2 cellular contexts compared by ENCODE assay signal in genomic region chr4:184384056-184384809, GRCh38.
TF ChIP-seq lines count a peak whose summit lies in the region.

No MANE protein-coding gene starts in this region.

TF ChIP-seq in GM12878, 131 proteins besides CTCF, POLR2A, EP300 and RAD21 (continues in another document):
- TF ChIP-seq ZBTB11 (CRISPR knock-in tag; IDR thresholded peaks at IDR 0.05) (no peak), NFIC (IDR thresholded peaks at IDR 0.05; ENCODE audit: low read depth, low read length) (peak; percentile 96), ZBED1 (IDR thresholded peaks at IDR 0.05; ENCODE audit: borderline replicate concordance) (peak; percentile 90; the same call in 1 of the 2 replicates), ATF7 (IDR thresholded peaks at IDR 0.05; ENCODE audit: low read depth) (no peak), POU2F2 (IDR thresholded peaks at IDR 0.05; ENCODE audit: borderline replicate concordance, low read depth, low read length) (no peak; the same call in 2 of the 3 replicates), ZBTB40 (IDR thresholded peaks at IDR 0.05; ENCODE audit: borderline replicate concordance) (no peak), LARP7 (IDR thresholded peaks at IDR 0.05) (peak; percentile 69; the same call in 1 of the 2 replicates), ATF3 (IDR thresholded peaks at IDR 0.05; ENCODE audit: borderline replicate concordance, extremely low read depth, low read depth, low read length) (no peak), CREB1 (IDR thresholded peaks at IDR 0.05; ENCODE audit: low read depth) (peak; percentile 51), ZNF274 (IDR thresholded peaks at IDR 0.05; ENCODE audit: insufficient read depth, insufficient read length) (no peak), PAX5 (IDR thresholded peaks at IDR 0.05; ENCODE audit: borderline replicate concordance, low read depth, low read length) (peak; percentile 69; the same call in 1 of the 2 replicates), IRF4 (IDR thresholded peaks at IDR 0.05; ENCODE audit: low read depth, low read length) (no peak; the same call in 1 of the 2 replicates), ASH2L (IDR thresholded peaks at IDR 0.05; ENCODE audit: borderline replicate concordance, low read depth) (0 out of 2 replicates have a peak, but pooled peaks have one; percentile 28), CEBPZ (IDR thresholded peaks at IDR 0.05; ENCODE audit: low read depth, low read length) (no peak)

TF ChIP-seq in HepG2, 621 proteins besides CTCF, POLR2A, EP300 and RAD21 (continues in another document):
- peak; percentile 73 for TF ChIP-seq PAXIP1 (CRISPR knock-in tag; conservative IDR thresholded peaks at IDR 0.05)
- peak; percentile 55; the same call in 1 of the 2 replicates for TF ChIP-seq ZFP82 (CRISPR knock-in tag; IDR thresholded peaks at IDR 0.05; ENCODE audit: borderline replicate concordance)
- TF ChIP-seq ZHX1 (CRISPR knock-in tag; IDR thresholded peaks at IDR 0.05; ENCODE audit: low read depth): no peak
- peak; percentile 58 for TF ChIP-seq CREM (IDR thresholded peaks at IDR 0.05)
- no peak for TF ChIP-seq CREM (CRISPR knock-in tag; IDR thresholded peaks at IDR 0.05)
- peak; percentile 29; the same call in 1 of the 2 replicates for TF ChIP-seq ZNF792 (CRISPR knock-in tag; IDR thresholded peaks at IDR 0.05)
- TF ChIP-seq CREB1 (IDR thresholded peaks at IDR 0.05): no peak
- TF ChIP-seq CREB1 (CRISPR knock-in tag; IDR thresholded peaks at IDR 0.05): peak; percentile 53
- TF ChIP-seq POLR2G (IDR thresholded peaks at IDR 0.05; ENCODE audit: low read depth, low read length): peak; percentile 67
- TF ChIP-seq FOXJ3 (CRISPR knock-in tag; IDR thresholded peaks at IDR 0.05; ENCODE audit: borderline replicate concordance): peak; percentile 89
- peak; percentile 74 for TF ChIP-seq RARA (CRISPR knock-in tag; IDR thresholded peaks at IDR 0.05)
- no peak for TF ChIP-seq ZNF235 (CRISPR knock-in tag; IDR thresholded peaks at IDR 0.05; ENCODE audit: borderline replicate concordance)
- 0 out of 2 replicates have a peak, but pooled peaks have one; percentile 64 for TF ChIP-seq RORA (CRISPR knock-in tag; IDR thresholded peaks at IDR 0.05)
- TF ChIP-seq PATZ1 (CRISPR knock-in tag; IDR thresholded peaks at IDR 0.05): peak; percentile 57; the same call in 1 of the 2 replicates
- 0 out of 2 replicates have a peak, but pooled peaks have one; percentile 56 for TF ChIP-seq ZNF264 (CRISPR knock-in tag; IDR thresholded peaks at IDR 0.05)
- no peak for TF ChIP-seq ZNF513 (CRISPR knock-in tag; conservative IDR thresholded peaks at IDR 0.05)
- TF ChIP-seq CEBPG (CRISPR knock-in tag; IDR thresholded peaks at IDR 0.05): peak; percentile 99
- peak; percentile 66 for TF ChIP-seq MIXL1 (CRISPR knock-in tag; IDR thresholded peaks at IDR 0.05)
- no peak for TF ChIP-seq TIGD3 (CRISPR knock-in tag; IDR thresholded peaks at IDR 0.05; ENCODE audit: borderline replicate concordance)
- peak; percentile 70 for TF ChIP-seq ZMYM3 (CRISPR knock-in tag; IDR thresholded peaks at IDR 0.05)
- TF ChIP-seq NR3C1 (CRISPR knock-in tag; IDR thresholded peaks at IDR 0.05): no peak
- TF ChIP-seq ZNF430 (CRISPR knock-in tag; IDR thresholded peaks at IDR 0.05): peak; percentile 59; the same call in 1 of the 2 replicates
- 0 out of 2 replicates have a peak, but pooled peaks have one; percentile 42 for TF ChIP-seq ZFP37 (CRISPR knock-in tag; IDR thresholded peaks at IDR 0.05; ENCODE audit: borderline replicate concordance)
- peak; percentile 15 for TF ChIP-seq ZFP91 (CRISPR knock-in tag; IDR thresholded peaks at IDR 0.05; ENCODE audit: borderline replicate concordance)
- peak; percentile 29; the same call in 1 of the 2 replicates for TF ChIP-seq KLF12 (CRISPR knock-in tag; IDR thresholded peaks at IDR 0.05; ENCODE audit: borderline replicate concordance)
- peak; percentile 76 for TF ChIP-seq ZNF574 (CRISPR knock-in tag; IDR thresholded peaks at IDR 0.05)
- peak; percentile 32; the same call in 1 of the 2 replicates for TF ChIP-seq POGZ (CRISPR knock-in tag; IDR thresholded peaks at IDR 0.05)
- peak; percentile 58; the same call in 1 of the 2 replicates for TF ChIP-seq SKIL (CRISPR knock-in tag; IDR thresholded peaks at IDR 0.05; ENCODE audit: borderline replicate concordance)
- TF ChIP-seq ETV5 (CRISPR knock-in tag; IDR thresholded peaks at IDR 0.05; ENCODE audit: borderline replicate concordance): no peak; the same call in 1 of the 2 replicates
- 0 out of 2 replicates have a peak, but pooled peaks have one; percentile 37 for TF ChIP-seq ZNF639 (CRISPR knock-in tag; conservative IDR thresholded peaks at IDR 0.05)
- peak; percentile 62; the same call in 1 of the 2 replicates for TF ChIP-seq ZNF274 (CRISPR knock-in tag; IDR thresholded peaks at IDR 0.05)
